ENCODE assay signal across 8 cellular contexts in genomic region chr14:50831704-50832130, GRCh38. TPM values are rescaled to one million over a fixed set of nuclear protein-coding genes. Genes with fewer than 3 reads are reported as not detected.
DNase-seq lines count a peak whose midpoint lies in the region; ATAC-seq, FAIRE-seq and TF ChIP-seq lines count a peak whose summit lies in the region.

No MANE protein-coding gene starts in this region.

- peak overlapping the region; percentile 65 for H3K9ac ChIP-seq in iPS-15b (ENCODE audit: low read depth, low read length)

- 4 to 7% (median 6%) methylated on average over 11 of the region's 11 CpGs for WGBS in small intestine, 3 donors

- ATAC-seq in activated CD8-positive, alpha-beta T cell treated with anti-CD3 and anti-CD28 coated beads for 36 hours = no peak

- peaks cover 75% of the 10 kb centered on the region for H3K27me3 ChIP-seq in iPS-15b (ENCODE audit: control insufficient read depth, insufficient read depth, low read length)
- H3K27me3 ChIP-seq in small intestine (ENCODE audit: control insufficient read depth in 2 of 2, insufficient read depth in 2 of 2, low read length in 2 of 2) = no peaks in the 10 kb centered on the region

- no peak for FAIRE-seq in small intestine (lab: Jason Lieb, UNC)

- CTCF ChIA-PET in activated CD8-positive, alpha-beta T cell treated with anti-CD3 and anti-CD28 coated beads for 36 hours (lab: Charles Lee) = interaction anchor here (1.6 to 14.9 kb wide), 2 partner anchors 29 to 46 kb away, joined by 4 to 114 read pairs; no protein-coding TSS in a partner anchor
- CTCF ChIA-PET in GM10248 (lab: Yijun Ruan, JAX) = interaction anchor here (1.0 to 1.4 kb wide), 2 partner anchors 9 to 29 kb away, joined by 5 to 9 read pairs; no protein-coding TSS in a partner anchor

- intact Hi-C loops in activated CD8-positive, alpha-beta T cell treated with anti-CD3 and anti-CD28 coated beads for 36 hours (cut with micrococcal nuclease) = no loop called here

- H3K27ac Mint-ChIP-seq in activated CD8-positive, alpha-beta T cell treated with anti-CD3 and anti-CD28 coated beads for 36 hours = peak overlapping the region; percentile 93

- H3K4me1 Mint-ChIP-seq in activated CD8-positive, alpha-beta T cell treated with anti-CD3 and anti-CD28 coated beads for 36 hours (ENCODE audit: low read depth) = peaks cover 48% of the 10 kb centered on the region

- peak overlapping the region; percentile 87 for H3K4me3 Mint-ChIP-seq in activated CD8-positive, alpha-beta T cell treated with anti-CD3 and anti-CD28 coated beads for 36 hours

- H3K36me3 Mint-ChIP-seq in activated CD8-positive, alpha-beta T cell treated with anti-CD3 and anti-CD28 coated beads for 36 hours (ENCODE audit: low read depth) = peaks cover 16% of the 10 kb centered on the region

- H3K4me1 ChIP-seq in iPS-15b (ENCODE audit: control insufficient read depth, insufficient read depth, low read length) (peaks cover 12% of the 10 kb centered on the region), small intestine (ENCODE audit: control insufficient read depth in 2 of 2, insufficient read depth in 1 of 2, low read depth in 1 of 2, low read length in 1 of 2) (no peaks in the 10 kb centered on the region)

- no peaks in the 10 kb centered on the region for H3K36me3 ChIP-seq in iPS-15b (ENCODE audit: control insufficient read depth, insufficient read depth, low read length)
- H3K36me3 ChIP-seq in small intestine (ENCODE audit: control insufficient read depth in 2 of 2, insufficient read depth in 2 of 2, low read length in 2 of 2) = no peaks in the 10 kb centered on the region

- H3K4me3 ChIP-seq in iPS-15b (ENCODE audit: low read depth, low read length) (peak overlapping the region; percentile 76), small intestine (ENCODE audit: low read depth in 1 of 2, low read length in 2 of 2) (peak overlapping the region; percentile 69 to 96)

- H3K27ac ChIP-seq in small intestine (ENCODE audit: low read depth in 1 of 2, low read length in 1 of 2) = peak overlapping the region in 1 of 2 donors; percentile 83

- H3K27me3 Mint-ChIP-seq in activated CD8-positive, alpha-beta T cell treated with anti-CD3 and anti-CD28 coated beads for 36 hours = no peaks in the 10 kb centered on the region

- DNase-seq in NCI-H2171 treated with DMSO at 0.1 percent for 48 hours (lab: John Stamatoyannopoulos, UW) = peak; percentile 37
- DNase-seq in NCI-H2171 (lab: John Stamatoyannopoulos, UW) = no peak
- DNase-seq in activated CD8-positive, alpha-beta T cell treated with anti-CD3 and anti-CD28 coated beads for 36 hours = no peak
- no peak for DNase-seq in small intestine
- no peak for DNase-seq in HPDE6-E6E7 (ENCODE audit: extremely low spot score)
- DNase-seq in AG20443 (ENCODE audit: low spot score) = no peak
- no peak for DNase-seq in GM10248 (ENCODE audit: extremely low spot score)

- TF ChIP-seq CTCF in activated CD8-positive, alpha-beta T cell treated with anti-CD3 and anti-CD28 coated beads for 36 hours (IDR thresholded peaks at IDR 0.05) = no peak
- TF ChIP-seq CTCF in GM10248 (IDR thresholded peaks at IDR 0.05; ENCODE audit: control extremely low read depth, extremely low read depth, low read depth, missing control alignments) = no peak

- no peaks in the 10 kb centered on the region for H3K9me3 Mint-ChIP-seq in activated CD8-positive, alpha-beta T cell treated with anti-CD3 and anti-CD28 coated beads for 36 hours

- POLR2A ChIA-PET in activated CD8-positive, alpha-beta T cell treated with anti-CD3 and anti-CD28 coated beads for 36 hours (lab: Charles Lee) = interaction anchor here (0.9 to 5.6 kb wide), 7 partner anchors 10 to 55 kb away, joined by 3 to 39 read pairs (median 5); no protein-coding TSS in a partner anchor
- POLR2A ChIA-PET in GM10248 (lab: Yijun Ruan, JAX) = interaction anchor here (1.9 kb wide), 1 partner anchor 10 kb away, joined by 6 read pairs; no protein-coding TSS in a partner anchor

- no peaks in the 10 kb centered on the region for H3K9me3 ChIP-seq in iPS-15b (ENCODE audit: control insufficient read depth, insufficient read depth, low read length)
- no peaks in the 10 kb centered on the region for H3K9me3 ChIP-seq in small intestine (ENCODE audit: control insufficient read depth, low read depth)

RNA-seq across cellular contexts. Expression of gene NIN, which starts 0.8 kb away (rescaled TPM):
- total RNA-seq in activated CD8-positive, alpha-beta T cell treated with anti-CD3 and anti-CD28 coated beads for 36 hours = 10 to 100 TPM; 71.9 to 72.8 TPM
- 1 to 10 TPM; 1.9 to 4.4 (median 3.1) TPM for polyA plus RNA-seq in small intestine

RNA-seq across cellular contexts. Expression of gene ABHD12B, which starts 40.1 kb away (rescaled TPM):
- not detected for total RNA-seq in activated CD8-positive, alpha-beta T cell treated with anti-CD3 and anti-CD28 coated beads for 36 hours
- under 1 TPM in 1 of 3 donors, not detected in 2; 0.07 TPM for polyA plus RNA-seq in small intestine
